ENCODE assay signal across 9 cellular contexts in the genomic region with DNA sequence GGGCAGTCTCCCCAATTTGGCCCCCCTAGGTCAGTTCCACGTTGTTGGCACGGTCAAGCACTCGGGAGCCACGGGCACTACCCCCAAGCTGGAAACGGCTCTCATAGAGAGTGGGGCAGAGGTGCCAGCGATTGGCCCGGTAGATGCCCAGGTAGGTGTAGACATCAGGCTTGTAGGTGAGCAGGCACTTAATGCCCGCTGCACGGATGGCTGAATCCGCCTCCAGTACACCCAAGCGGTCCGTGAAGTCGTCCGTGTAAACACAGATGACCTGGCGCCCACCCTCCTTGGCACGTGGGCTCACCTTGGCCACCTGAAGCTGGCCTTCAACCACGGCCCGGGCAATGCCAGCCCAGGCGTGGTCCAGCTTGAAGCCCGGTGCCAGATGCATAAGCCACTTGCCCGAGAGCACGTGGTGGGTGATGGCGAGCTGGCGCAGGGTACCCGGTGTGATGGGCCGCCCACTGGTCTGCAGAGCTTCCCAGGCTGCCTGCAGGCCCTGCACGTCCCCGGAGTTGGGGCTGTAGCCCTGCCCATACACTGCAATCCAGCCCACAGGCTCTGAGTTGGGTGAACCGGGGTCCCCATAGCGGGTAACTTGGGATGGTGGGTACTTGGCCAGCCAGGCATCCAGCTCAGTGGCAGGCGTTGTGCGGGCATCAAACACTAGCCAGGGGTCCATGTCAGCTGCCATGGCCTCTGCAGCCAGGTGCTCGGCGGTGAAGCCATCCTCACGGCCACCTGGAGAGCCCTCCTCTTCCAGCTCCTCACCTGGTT. TPM values are rescaled to one million over a fixed set of nuclear protein-coding genes. Genes with fewer than 3 reads are reported as not detected.
DNase-seq lines count a peak whose midpoint lies in the region; ATAC-seq and TF ChIP-seq lines count a peak whose summit lies in the region.
"Had no signal": no experiment of that assay in that cellular context is flagged by ENCODE, and none has a peak within 500 bp of the region (broad histone marks: within the 10 kb centered on the region; RNA-seq: fewer than 3 reads in every experiment).

No MANE protein-coding gene starts in this region.

- no peaks in the 10 kb centered on the region for H3K36me3 ChIP-seq in mucosa of descending colon (ENCODE audit: low read depth)

- no peaks in the 10 kb centered on the region for H3K9me3 Mint-ChIP-seq in stimulated activated naive CD8-positive, alpha-beta T cell treated with anti-CD3 and anti-CD28 coated beads, Interleukin-15, Interleukin-2, amounts not matched to agents 100 ng/mL and 50 ng/mL, for 24 hours
- H3K9me3 Mint-ChIP-seq in chondrocyte (ENCODE audit: low read depth): no peaks in the 10 kb centered on the region

- H3K27me3 Mint-ChIP-seq in stimulated activated naive CD8-positive, alpha-beta T cell treated with anti-CD3 and anti-CD28 coated beads, Interleukin-15, Interleukin-2, amounts not matched to agents 100 ng/mL and 50 ng/mL, for 24 hours: no peaks in the 10 kb centered on the region
- H3K27me3 Mint-ChIP-seq in chondrocyte (ENCODE audit: low read depth): no peaks in the 10 kb centered on the region

- intact Hi-C loops in mucosa of descending colon (cut with DNase I, micrococcal nuclease): no loop called here

- H3K36me3 Mint-ChIP-seq in stimulated activated naive CD8-positive, alpha-beta T cell treated with anti-CD3 and anti-CD28 coated beads, Interleukin-15, Interleukin-2, amounts not matched to agents 100 ng/mL and 50 ng/mL, for 24 hours (ENCODE audit: low read depth): peaks cover 10% of the 10 kb centered on the region
- peaks cover 9% of the 10 kb centered on the region for H3K36me3 Mint-ChIP-seq in chondrocyte (ENCODE audit: low read depth)

- no peak for ATAC-seq in stimulated activated naive CD8-positive, alpha-beta T cell treated with anti-CD3 and anti-CD28 coated beads, Interleukin-15, Interleukin-2, amounts not matched to agents 100 U/mL and 50 U/mL, for 24 hours
- ATAC-seq in mucosa of descending colon (no peak), GM21619 (IDR thresholded peaks at IDR 0.05; ENCODE audit: unreplicated experiment) (no peak)

- peak overlapping the region; percentile 92 for H3K4me3 Mint-ChIP-seq in stimulated activated naive CD8-positive, alpha-beta T cell treated with anti-CD3 and anti-CD28 coated beads, Interleukin-15, Interleukin-2, amounts not matched to agents 100 ng/mL and 50 ng/mL, for 24 hours
- H3K4me3 Mint-ChIP-seq in chondrocyte (ENCODE audit: unreplicated experiment): peak overlapping the region; percentile 76

- TF ChIP-seq CTCF in chondrocyte (IDR thresholded peaks at IDR 0.05) (no peak), mucosa of descending colon (IDR thresholded peaks at IDR 0.05) (no peak)

- peak overlapping the region; percentile 94 for H3K4me3 ChIP-seq in mucosa of descending colon

- peaks cover 60% of the 10 kb centered on the region for H3K4me1 Mint-ChIP-seq in stimulated activated naive CD8-positive, alpha-beta T cell treated with anti-CD3 and anti-CD28 coated beads, Interleukin-15, Interleukin-2, amounts not matched to agents 100 ng/mL and 50 ng/mL, for 24 hours (ENCODE audit: low read depth)
- H3K4me1 Mint-ChIP-seq in chondrocyte (ENCODE audit: low read depth): peaks cover 49% of the 10 kb centered on the region

- no peak for DNase-seq in stimulated activated naive CD8-positive, alpha-beta T cell treated with anti-CD3 and anti-CD28 coated beads, Interleukin-15, Interleukin-2, amounts not matched to agents 100 U/mL and 50 U/mL, for 24 hours
- DNase-seq in chondrocyte (ENCODE audit: low spot score) (no peak), mucosa of descending colon (peak in 2 of 3 donors; percentile 50 to 69), HuH-7.5 (ENCODE audit: low spot score) (no peak), AG08396 (ENCODE audit: low spot score) (no peak), medulla oblongata (ENCODE audit: extremely low spot score) (no peak)
- DNase-seq: SHP77 treated with DMSO at 0.1 percent for 48 hours had no signal

- H3K4me1 ChIP-seq in mucosa of descending colon (ENCODE audit: low read depth): peaks cover 36% of the 10 kb centered on the region

- peak overlapping the region; percentile 88 for H3K27ac Mint-ChIP-seq in stimulated activated naive CD8-positive, alpha-beta T cell treated with anti-CD3 and anti-CD28 coated beads, Interleukin-15, Interleukin-2, amounts not matched to agents 100 ng/mL and 50 ng/mL, for 24 hours
- H3K27ac Mint-ChIP-seq in chondrocyte (ENCODE audit: unreplicated experiment): peak overlapping the region; percentile 100

- no peaks in the 10 kb centered on the region for H3K9me3 ChIP-seq in mucosa of descending colon

RNA-seq across cellular contexts. Expression of a gene that starts 1.2 kb away (rescaled TPM):
- total RNA-seq in chondrocyte: 68.2 to 69.8 TPM (median 68.8 TPM) in 3 replicates
- total RNA-seq in mucosa of descending colon: 10 to 100 TPM; 24.9 to 42.2 (median 28.8) TPM

RNA-seq across cellular contexts. Expression of a gene that starts 1.6 kb away (rescaled TPM):
- total RNA-seq in chondrocyte: 111 to 142 TPM (median 116 TPM) in 3 replicates
- 10 to 100 TPM; 39.9 to 74.8 (median 61.6) TPM for total RNA-seq in mucosa of descending colon

RNA-seq across cellular contexts. Expression of a gene that starts 17.4 kb away (rescaled TPM):
- total RNA-seq in chondrocyte: 5.8 to 12.3 TPM (median 7.5 TPM) in 3 replicates
- total RNA-seq in mucosa of descending colon: 1 to 10 TPM; 1.2 to 1.6 (median 1.2) TPM

RNA-seq across cellular contexts. Expression of a gene that starts 27.1 kb away (rescaled TPM):
- 23.4 to 31.6 TPM (median 26.6 TPM) in 3 replicates for total RNA-seq in chondrocyte
- total RNA-seq in mucosa of descending colon: 10 to 100 TPM in 1 of 3 donors, 1 to 10 TPM in 2; 4.5 to 22.3 (median 9.2) TPM

RNA-seq across cellular contexts. Expression of a gene that starts 27.7 kb away (rescaled TPM):
- total RNA-seq in chondrocyte: not detected in 3 replicates
- under 1 TPM in 1 of 3 donors, not detected in 2; 0.19 TPM for total RNA-seq in mucosa of descending colon

Comparison
In these comparisons a context has a peak if more than half of its experiments do, and no peak if none do; other contexts are left out.
1. DNase-seq: peak in mucosa of descending colon (2 of 3); none in stimulated activated naive CD8-positive, alpha-beta T cell treated with anti-CD3 and anti-CD28 coated beads, Interleukin-15, Interleukin-2, amounts not matched to agents 100 U/mL and 50 U/mL, for 24 hours (single experiment), chondrocyte (single experiment), HuH-7.5 (single experiment), AG08396 (single experiment) and medulla oblongata (single experiment).